3 cellular contexts compared by ENCODE assay signal in genomic region chr20:51792960-51793359, GRCh38.
TF ChIP-seq lines count a peak whose summit lies in the region.

No MANE protein-coding gene starts in this region.

TF ChIP-seq in A549, 52 proteins besides CTCF, POLR2A, EP300 and RAD21:
- TF ChIP-seq CEBPB (IDR thresholded peaks at IDR 0.05) = peak; percentile 79 to 90; a peak in 3 of 4 replicates
- no peak for TF ChIP-seq ZFP36 (IDR thresholded peaks at IDR 0.05; ENCODE audit: borderline replicate concordance, partially characterized antibody)
- TF ChIP-seq HEYL (CRISPR knock-in tag; IDR thresholded peaks at IDR 0.05) = no peak
- no peak for TF ChIP-seq RARB (CRISPR knock-in tag; IDR thresholded peaks at IDR 0.05)
- no peak for TF ChIP-seq RNF2 (IDR thresholded peaks at IDR 0.05; ENCODE audit: borderline replicate concordance, low read depth)

TF ChIP-seq in HCT116, 20 proteins besides CTCF, POLR2A, EP300 and RAD21:
- TF ChIP-seq CEBPB (IDR thresholded peaks at IDR 0.05; ENCODE audit: low read depth) (peak; percentile 48; the same call in 1 of the 2 replicates), SRF (IDR thresholded peaks at IDR 0.05; ENCODE audit: low read depth) (no peak)

TF ChIP-seq in H1, 55 proteins besides CTCF, POLR2A, EP300 and RAD21:
- TF ChIP-seq CEBPB (IDR thresholded peaks at IDR 0.05; ENCODE audit: low read depth, low read length) (peak; percentile 94), GABPA (IDR thresholded peaks at IDR 0.05; ENCODE audit: borderline replicate concordance, insufficient read depth, low read length) (no peak), RBBP5 (IDR thresholded peaks at IDR 0.05; ENCODE audit: borderline replicate concordance, low read depth, low read length) (no peak), EGR1 (IDR thresholded peaks at IDR 0.05; ENCODE audit: borderline replicate concordance, low read depth, low read length) (no peak), KDM1A (IDR thresholded peaks at IDR 0.05; ENCODE audit: borderline replicate concordance, low read length) (no peak), TBP (IDR thresholded peaks at IDR 0.05; ENCODE audit: low read depth, low read length) (no peak), SIN3A (conservative IDR thresholded peaks at IDR 0.05 in 1 of 2, IDR thresholded peaks at IDR 0.05 in 1 of 2; ENCODE audit: low read depth in 1 of 2, low read length in 2 of 2) (no peak)
